Comparison of ENCODE assay signal across 2 cellular contexts in genomic region chr18:71485578-71485977, GRCh38.
TF ChIP-seq lines count a peak whose summit lies in the region.

No MANE protein-coding gene starts in this region.

TF ChIP-seq in SK-N-SH, 30 proteins besides CTCF, POLR2A, EP300 and RAD21 (continued from another document):
- peak; percentile 79; the same call in 1 of the 2 replicates for TF ChIP-seq REST (IDR thresholded peaks at IDR 0.05; ENCODE audit: low read depth, low read length)

TF ChIP-seq in SK-N-SH treated with all-trans-retinoic acid at 6 μM for 48 hours, 23 proteins besides CTCF, POLR2A, EP300 and RAD21:
- TF ChIP-seq POU6F1 (CRISPR knock-in tag; IDR thresholded peaks at IDR 0.05; ENCODE audit: borderline replicate concordance, low read depth) (no peak), TOX (CRISPR knock-in tag; IDR thresholded peaks at IDR 0.05; ENCODE audit: borderline replicate concordance) (no peak), ZC3H10 (CRISPR knock-in tag; IDR thresholded peaks at IDR 0.05) (no peak), ZNF70 (CRISPR knock-in tag; IDR thresholded peaks at IDR 0.05) (no peak), BACH2 (CRISPR knock-in tag; IDR thresholded peaks at IDR 0.05; ENCODE audit: borderline replicate concordance) (no peak), ISL1 (CRISPR knock-in tag; IDR thresholded peaks at IDR 0.05) (no peak), ZFP30 (CRISPR knock-in tag; IDR thresholded peaks at IDR 0.05) (no peak), OSR1 (CRISPR knock-in tag; IDR thresholded peaks at IDR 0.05) (no peak), RARB (CRISPR knock-in tag; IDR thresholded peaks at IDR 0.05) (no peak), TCF4 (CRISPR knock-in tag; IDR thresholded peaks at IDR 0.05; ENCODE audit: borderline replicate concordance) (no peak), ESRRG (CRISPR knock-in tag; IDR thresholded peaks at IDR 0.05) (no peak), CSRNP3 (CRISPR knock-in tag; IDR thresholded peaks at IDR 0.05) (no peak), PATZ1 (CRISPR knock-in tag; IDR thresholded peaks at IDR 0.05; ENCODE audit: borderline replicate concordance) (no peak), ZNF565 (CRISPR knock-in tag; conservative IDR thresholded peaks at IDR 0.05; ENCODE audit: low read depth) (no peak)
